8 cellular contexts compared by ENCODE assay signal in the genomic region with DNA sequence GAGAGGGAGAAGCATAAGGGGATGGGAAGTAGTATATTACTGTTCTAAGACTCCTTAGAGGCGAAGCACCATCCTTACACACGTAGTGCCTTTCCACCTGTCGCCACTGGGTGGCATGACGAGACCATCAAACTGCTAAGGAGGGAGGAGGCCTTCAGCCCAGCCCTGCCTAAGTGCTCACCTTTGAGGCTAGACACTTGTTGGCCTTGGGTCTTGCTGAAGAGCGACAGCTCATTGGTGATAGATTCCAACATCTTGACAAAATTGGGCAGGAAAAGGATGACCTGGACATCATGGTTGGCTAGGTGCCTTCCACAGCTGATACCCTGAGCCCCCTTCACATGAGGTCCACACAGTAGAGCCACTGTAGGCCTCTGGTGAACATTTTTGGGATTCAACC. TPM values are rescaled to one million over a fixed set of nuclear protein-coding genes. Genes with fewer than 3 reads are reported as not detected.
DNase-seq lines count a peak whose midpoint lies in the region; ATAC-seq and TF ChIP-seq lines count a peak whose summit lies in the region.

No MANE protein-coding gene starts in this region.

- H3K9me3 ChIP-seq in AG04450 (ENCODE audit: control insufficient read depth, insufficient read depth, low read length) = no peaks in the 10 kb centered on the region
- H3K9me3 ChIP-seq in lower lobe of right lung = no peaks in the 10 kb centered on the region

- H3K36me3 ChIP-seq in lower lobe of right lung = peaks cover 97% of the 10 kb centered on the region

- H3K27me3 ChIP-seq in AG04450 (ENCODE audit: control insufficient read depth, insufficient read depth, low read length) (no peaks in the 10 kb centered on the region), lower lobe of right lung (ENCODE audit: low read depth) (no peaks in the 10 kb centered on the region)

- peak; percentile 57 for ATAC-seq in GM18502 (IDR thresholded peaks at IDR 0.05; ENCODE audit: poor library complexity, unreplicated experiment)
- peak; percentile 80 to 81 for ATAC-seq in lower lobe of right lung
- ATAC-seq in GM21423 (IDR thresholded peaks at IDR 0.05; ENCODE audit: unreplicated experiment) = no peak

- DNase-seq in AG04450 (ENCODE audit: low read depth, low spot score) (no peak), NCI-H2227 (lab: John Stamatoyannopoulos, UW; ENCODE audit: unreplicated experiment) (peak; percentile 76), cerebellum (ENCODE audit: low spot score) (peak; percentile 72), lower lobe of right lung (peak; percentile 72)
- DNase-seq in activated CD4-positive, alpha-beta T cell treated with anti-CD3 and anti-CD28 coated beads for 4 hours = peak; percentile 66 to 75
- peak; percentile 31 for DNase-seq in stimulated activated CD8-positive, alpha-beta memory T cell treated with anti-CD3 and anti-CD28 coated beads, Interleukin-12 subunit alpha, Interleukin-12 subunit beta, amount 100 ng/mL, for 4 hours (ENCODE audit: low read depth)

- CTCF ChIA-PET in AG04450 (lab: Charles Lee) = interaction anchor here (0.6 to 19.4 kb wide), 41 partner anchors 8 to 541 kb away, joined by 3 to 517 read pairs (median 4); a partner anchor contains a TSS

- no peaks in the 10 kb centered on the region for H3K4me1 ChIP-seq in lower lobe of right lung

- intact Hi-C loops in lower lobe of right lung (cut with DNase I) = loop anchor here (5.0 kb wide), 1 partner anchor 132 kb away; no protein-coding TSS in a partner anchor

- no peak overlapping the region for H3K27ac ChIP-seq in AG04450 (ENCODE audit: low read depth, low read length)
- H3K27ac ChIP-seq in lower lobe of right lung = no peak overlapping the region

- no peak overlapping the region for H3K4me3 ChIP-seq in AG04450 (ENCODE audit: low read depth, low read length)
- H3K4me3 ChIP-seq in lower lobe of right lung = no peak overlapping the region

- TF ChIP-seq CTCF in AG04450 (IDR thresholded peaks at IDR 0.05; ENCODE audit: low read depth, low read length) (peak; percentile 89), lower lobe of right lung (IDR thresholded peaks at IDR 0.05) (peak; percentile 88)

- POLR2A ChIA-PET in AG04450 (lab: Yijun Ruan, JAX) = no interaction called here

RNA-seq across cellular contexts. Expression of a gene that starts 19.6 kb away (rescaled TPM):
- polyA plus RNA-seq in AG04450 (2011; rRNA removed) = 34.9 and 41.2 TPM in 2 replicates
- 108 and 156 TPM in 2 replicates for polyA minus RNA-seq in AG04450 (2011; rRNA and poly(A)+ RNA removed)
- total RNA-seq in cerebellum (37.6 TPM), lower lobe of right lung (75.5 TPM)
